8 cellular contexts compared by ENCODE assay signal in the genomic region with DNA sequence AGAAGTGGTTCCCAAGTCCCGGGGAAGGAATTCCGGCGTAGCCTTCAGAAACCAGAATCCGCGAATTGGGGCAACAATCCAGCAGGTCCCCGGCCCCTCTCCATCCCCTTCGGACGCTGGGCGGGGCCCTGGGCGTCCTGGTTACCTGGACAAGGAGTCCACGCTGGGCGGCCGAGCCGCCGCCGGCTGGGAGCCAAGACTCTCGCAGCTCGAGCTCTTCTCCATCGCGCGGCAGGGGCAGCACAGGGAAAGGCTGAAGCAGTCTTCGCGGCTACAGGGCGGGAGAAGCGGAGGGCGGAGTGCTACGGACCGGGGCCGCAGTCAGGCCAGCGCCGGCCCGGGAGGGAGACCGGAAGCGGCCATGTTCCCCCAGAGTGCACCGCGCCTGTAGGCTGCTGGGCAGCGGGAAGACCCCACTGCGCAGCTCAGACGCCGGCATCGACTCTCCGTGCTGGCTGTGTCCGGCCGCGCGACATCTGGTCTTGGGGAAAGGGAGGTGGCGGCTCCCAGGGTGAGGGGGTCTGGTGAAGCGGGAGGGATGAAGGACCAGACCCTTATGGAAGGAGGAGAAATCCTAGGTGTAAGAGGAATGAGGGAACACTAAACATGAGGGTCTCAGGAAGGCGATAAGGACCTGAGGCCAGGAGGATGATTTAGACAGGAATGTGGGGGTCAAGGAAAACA. TPM values are rescaled to one million over a fixed set of nuclear protein-coding genes. Genes with fewer than 3 reads are reported as not detected.
DNase-seq lines count a peak whose midpoint lies in the region; ATAC-seq and TF ChIP-seq lines count a peak whose summit lies in the region.

TSS of gene MTMR2 (minus strand) at position 378 of the 684 bp plus-strand sequence. CDS start at position 225, 153 bp downstream.

- H3K27ac ChIP-seq in HUES6 (ENCODE audit: low read depth, low read length) (peak within 1 kb of the TSS; percentile 93), RWPE1 (peak within 1 kb of the TSS; percentile 96)

- H3K36me3 Mint-ChIP-seq in neural crest cell (ENCODE audit: low read depth), result no peaks in the 10 kb centered on the region

- DNase-seq in DMS53 (lab: John Stamatoyannopoulos, UW), result peak; percentile 90
- DNase-seq in RWPE1 (ENCODE audit: low spot score), result peak; percentile 56
- DNase-seq in activated gamma-delta T cell treated with Interleukin-2 at 50 U/mL for 16 hours, result peak; percentile 42
- DNase-seq in foreskin fibroblast, result peak; percentile 63 to 87
- DNase-seq in neural crest cell (ENCODE audit: low read depth, low spot score), result peak; percentile 79
- peak; percentile 51 for DNase-seq in stromal cell of bone marrow (ENCODE audit: low read depth)

- POLR2A ChIA-PET in RWPE1 (lab: Yijun Ruan, JAX; ENCODE audit: low non-redundant PET), result no interaction called here

- H3K27ac Mint-ChIP-seq in neural crest cell (ENCODE audit: unreplicated experiment), result peak within 1 kb of the TSS; percentile 99

- H3K27me3 Mint-ChIP-seq in neural crest cell (ENCODE audit: low read depth), result no peaks in the 10 kb centered on the region

- H3K4me1 Mint-ChIP-seq in neural crest cell, result peaks cover 37% of the 10 kb centered on the region

- H3K4me3 ChIP-seq in HUES6 (ENCODE audit: low read depth, low read length), result peak within 1 kb of the TSS; percentile 81
- H3K4me3 ChIP-seq in foreskin fibroblast (ENCODE audit: low read depth in 1 of 2, low read length in 2 of 2), result peak within 1 kb of the TSS; percentile 84 to 95

- peak; percentile 98 for ATAC-seq in GM21447 (IDR thresholded peaks at IDR 0.05; ENCODE audit: unreplicated experiment)

- no peaks in the 10 kb centered on the region for H3K36me3 ChIP-seq in HUES6 (ENCODE audit: control insufficient read depth, insufficient read depth, low read length)

- H3K9me3 ChIP-seq in HUES6 (ENCODE audit: control insufficient read depth, insufficient read depth, low read depth, low read length), result no peaks in the 10 kb centered on the region

- H3K4me3 Mint-ChIP-seq in neural crest cell, result peak within 1 kb of the TSS; percentile 99

- peaks cover 16% of the 10 kb centered on the region for H3K4me1 ChIP-seq in HUES6 (ENCODE audit: control insufficient read depth, insufficient read depth, low read length)

- no peak for TF ChIP-seq CTCF in RWPE1 (conservative IDR thresholded peaks at IDR 0.05; ENCODE audit: low read depth)
- no peak for TF ChIP-seq CTCF in foreskin fibroblast (IDR thresholded peaks at IDR 0.05; ENCODE audit: low read depth, low read length)
- no peak for TF ChIP-seq CTCF in neural crest cell (conservative IDR thresholded peaks at IDR 0.05)

- CTCF ChIA-PET in RWPE1 (lab: Yijun Ruan, JAX), result interaction anchor here (0.8 kb wide), 1 partner anchor 249 kb away, joined by 5 read pairs; no protein-coding TSS in a partner anchor

- H3K9ac ChIP-seq in HUES6 (ENCODE audit: low read length), result peak within 1 kb of the TSS; percentile 95

- H3K27me3 ChIP-seq in HUES6 (ENCODE audit: control insufficient read depth, insufficient read depth, low read length), result no peaks in the 10 kb centered on the region

- no peaks in the 10 kb centered on the region for H3K9me3 Mint-ChIP-seq in neural crest cell

RNA-seq across cellular contexts. Expression of gene MTMR2, which starts in this region (rescaled TPM):
- 49.9 and 50.0 TPM in 2 replicates for total RNA-seq in neural crest cell

Comparison
In these comparisons a context has a peak if more than half of its experiments do, and no peak if none do; other contexts are left out.
1. Peak in every context shown above with its lines: DNase-seq, ATAC-seq, H3K4me3 ChIP-seq and H3K27ac ChIP-seq.